Comparison of ENCODE assay signal across 8 cellular contexts in the genomic region with DNA sequence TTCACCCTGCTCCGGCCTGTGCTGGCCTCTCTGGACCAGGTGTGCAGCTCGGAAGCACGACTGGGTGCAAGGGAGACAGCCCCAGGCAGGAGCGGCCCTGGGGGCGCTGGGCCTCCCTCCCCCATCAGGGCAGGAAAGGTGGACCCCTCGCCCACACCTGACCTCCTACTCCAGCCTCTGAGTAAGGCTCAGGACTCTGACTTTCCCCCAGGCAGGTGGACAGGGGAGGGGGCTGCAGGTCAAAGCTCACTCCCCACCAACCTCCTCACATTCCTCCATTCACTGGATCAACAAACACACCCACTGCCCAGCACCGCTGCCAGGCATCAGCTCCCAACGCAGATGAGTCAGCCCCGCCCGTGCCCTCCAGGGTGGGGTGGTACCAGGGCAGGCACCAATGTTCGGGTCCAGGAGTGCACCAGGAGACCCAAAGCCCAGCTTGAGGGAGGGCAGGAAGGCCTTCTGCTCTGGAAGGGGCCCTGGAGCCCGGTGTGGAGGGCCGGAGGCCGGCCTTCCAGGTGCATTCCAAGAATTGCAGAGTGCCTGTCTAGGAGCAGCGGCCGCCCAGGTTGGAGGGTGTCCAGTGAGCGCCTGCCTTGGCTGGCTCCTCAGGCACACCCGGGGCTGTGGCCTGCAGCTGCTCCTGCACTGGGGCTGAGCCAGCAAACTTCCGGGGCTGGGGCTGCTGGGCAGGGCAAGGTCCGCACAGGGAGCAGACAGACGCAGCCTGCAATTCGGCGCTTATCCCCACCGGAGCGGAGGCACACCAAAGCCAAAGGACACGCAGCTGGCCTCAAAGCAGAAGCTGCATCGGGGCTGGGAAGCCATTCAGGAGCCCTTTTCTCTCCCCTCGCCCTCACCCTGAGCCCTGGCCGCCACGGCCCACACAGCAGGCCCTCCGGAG. TPM values are rescaled to one million over a fixed set of nuclear protein-coding genes. Genes with fewer than 3 reads are reported as not detected.
DNase-seq lines count a peak whose midpoint lies in the region; ATAC-seq and TF ChIP-seq lines count a peak whose summit lies in the region.

No MANE protein-coding gene starts in this region.

- intact Hi-C loops in thyroid gland (cut with DNase I), result no loop called here

- H3K27me3 Mint-ChIP-seq in brain, result peaks cover 10% of the 10 kb centered on the region

- peak overlapping the region; percentile 52 to 87 (median 65) for H3K27ac Mint-ChIP-seq in brain

- H3K27ac ChIP-seq in liver (ENCODE audit: low read depth in 1 of 2, low read length in 2 of 2) (peak overlapping the region; percentile 94 to 97), thyroid gland (peak overlapping the region; percentile 70 to 84 (median 76)), Karpas-422 (ENCODE audit: low read length) (no peak overlapping the region)

- H3K9ac ChIP-seq in liver (ENCODE audit: low read depth in 1 of 2, low read length in 2 of 2) (peak overlapping the region; percentile 79 to 86), Karpas-422 (ENCODE audit: low read length) (no peak overlapping the region)

- peaks cover 31% of the 10 kb centered on the region for H3K4me1 Mint-ChIP-seq in brain

- TF ChIP-seq CTCF in brain (conservative IDR thresholded peaks at IDR 0.05) (no peak), liver (IDR thresholded peaks at IDR 0.05; ENCODE audit: low read depth, low read length, missing input control) (no peak), thyroid gland (IDR thresholded peaks at IDR 0.05) (no peak)

- no peaks in the 10 kb centered on the region for H3K79me2 ChIP-seq in Karpas-422 (ENCODE audit: low read length)

- TF ChIP-seq POLR2A in thyroid gland (IDR thresholded peaks at IDR 0.05), result peak in 1 of 2 donors; percentile 73

- H3K27me3 ChIP-seq in liver (ENCODE audit: control insufficient read depth in 4 of 4, insufficient read depth in 4 of 4, low read length in 3 of 4) (no peaks in the 10 kb centered on the region), thyroid gland (no peaks in the 10 kb centered on the region), Karpas-422 (ENCODE audit: low read length) (no peaks in the 10 kb centered on the region)

- peak overlapping the region in 2 of 3 donors; percentile 16 to 76 for H3K4me3 ChIP-seq in liver (ENCODE audit: low read depth in 1 of 3, low read length in 3 of 3)
- peak overlapping the region in 1 of 3 donors; percentile 93 for H3K4me3 ChIP-seq in thyroid gland (replicated peaks in 1 of 3)
- no peak overlapping the region for H3K4me3 ChIP-seq in Karpas-422 (ENCODE audit: low read length)

- peak overlapping the region; percentile 13 to 61 (median 37) for H3K4me3 Mint-ChIP-seq in brain

- in situ Hi-C loops in Caki2 (cut with HindIII; ENCODE audit: low pct_unique_long_range_greater_than_20kb, low sequenced_read_pairs), result no loop called here

- 31% methylated on average over 31 of the region's 31 CpGs for WGBS in liver
- WGBS in thyroid gland, 2 donors, result 41 to 65% methylated on average over 10 to 18 of the region's 31 CpGs

- TF ChIP-seq RAD21 in liver (IDR thresholded peaks at IDR 0.05), result peak; percentile 26 to 65

- H3K36me3 Mint-ChIP-seq in brain, result no peaks in the 10 kb centered on the region

- no peaks in the 10 kb centered on the region for H3K9me2 ChIP-seq in Karpas-422 (replicated peaks; ENCODE audit: insufficient read depth, low read length)

- H3K4me2 ChIP-seq in Karpas-422 (ENCODE audit: low read depth, low read length, poor library complexity, severe bottlenecking), result no peak overlapping the region

- no peak overlapping the region for H2AFZ ChIP-seq in Karpas-422 (ENCODE audit: low read length)

- no peaks in the 10 kb centered on the region for H3K36me3 ChIP-seq in liver (ENCODE audit: control insufficient read depth in 4 of 4, insufficient read depth in 3 of 4, low read depth in 1 of 4, low read length in 3 of 4)
- no peaks in the 10 kb centered on the region for H3K36me3 ChIP-seq in thyroid gland
- no peaks in the 10 kb centered on the region for H3K36me3 ChIP-seq in Karpas-422 (ENCODE audit: insufficient read depth, low read length)

- H3K9me3 ChIP-seq in liver (ENCODE audit: control insufficient read depth in 4 of 4, low read length in 3 of 4) (no peaks in the 10 kb centered on the region), thyroid gland (no peaks in the 10 kb centered on the region), Karpas-422 (ENCODE audit: low read length) (no peaks in the 10 kb centered on the region)

- peaks cover 0 to 7% (median 0%) of the 10 kb centered on the region in 5 experiments for H3K9me3 Mint-ChIP-seq in brain

- ATAC-seq in GM18517 (IDR thresholded peaks at IDR 0.05; ENCODE audit: unreplicated experiment), result no peak

- DNase-seq in Caki2 (ENCODE audit: low read depth), result peak; percentile 83
- peak; percentile 84 for DNase-seq in M059J (ENCODE audit: low read depth)
- peak; percentile 97 to 98 for DNase-seq in thyroid gland
- DNase-seq in NCI-H1694 treated with DMSO at 0.1 percent for 48 hours (lab: John Stamatoyannopoulos, UW), result no peak
- no peak for DNase-seq in Karpas-422

- peaks cover 9% of the 10 kb centered on the region; the same call in 1 of the 2 replicates for H4K20me1 ChIP-seq in Karpas-422 (ENCODE audit: insufficient read depth, low read depth, low read length)

- H3K4me1 ChIP-seq in liver (ENCODE audit: control insufficient read depth in 4 of 4, insufficient read depth in 4 of 4, low read length in 3 of 4) (peaks cover 22 to 53% (median 39%) of the 10 kb centered on the region in 4 donors), thyroid gland (peaks cover 29 to 35% of the 10 kb centered on the region in 2 donors), Karpas-422 (ENCODE audit: low read length) (peaks cover 20% of the 10 kb centered on the region)

TF ChIP-seq in liver, 16 proteins besides CTCF, POLR2A, EP300 and RAD21 (continues in another document):
- TF ChIP-seq, protein P1, sequence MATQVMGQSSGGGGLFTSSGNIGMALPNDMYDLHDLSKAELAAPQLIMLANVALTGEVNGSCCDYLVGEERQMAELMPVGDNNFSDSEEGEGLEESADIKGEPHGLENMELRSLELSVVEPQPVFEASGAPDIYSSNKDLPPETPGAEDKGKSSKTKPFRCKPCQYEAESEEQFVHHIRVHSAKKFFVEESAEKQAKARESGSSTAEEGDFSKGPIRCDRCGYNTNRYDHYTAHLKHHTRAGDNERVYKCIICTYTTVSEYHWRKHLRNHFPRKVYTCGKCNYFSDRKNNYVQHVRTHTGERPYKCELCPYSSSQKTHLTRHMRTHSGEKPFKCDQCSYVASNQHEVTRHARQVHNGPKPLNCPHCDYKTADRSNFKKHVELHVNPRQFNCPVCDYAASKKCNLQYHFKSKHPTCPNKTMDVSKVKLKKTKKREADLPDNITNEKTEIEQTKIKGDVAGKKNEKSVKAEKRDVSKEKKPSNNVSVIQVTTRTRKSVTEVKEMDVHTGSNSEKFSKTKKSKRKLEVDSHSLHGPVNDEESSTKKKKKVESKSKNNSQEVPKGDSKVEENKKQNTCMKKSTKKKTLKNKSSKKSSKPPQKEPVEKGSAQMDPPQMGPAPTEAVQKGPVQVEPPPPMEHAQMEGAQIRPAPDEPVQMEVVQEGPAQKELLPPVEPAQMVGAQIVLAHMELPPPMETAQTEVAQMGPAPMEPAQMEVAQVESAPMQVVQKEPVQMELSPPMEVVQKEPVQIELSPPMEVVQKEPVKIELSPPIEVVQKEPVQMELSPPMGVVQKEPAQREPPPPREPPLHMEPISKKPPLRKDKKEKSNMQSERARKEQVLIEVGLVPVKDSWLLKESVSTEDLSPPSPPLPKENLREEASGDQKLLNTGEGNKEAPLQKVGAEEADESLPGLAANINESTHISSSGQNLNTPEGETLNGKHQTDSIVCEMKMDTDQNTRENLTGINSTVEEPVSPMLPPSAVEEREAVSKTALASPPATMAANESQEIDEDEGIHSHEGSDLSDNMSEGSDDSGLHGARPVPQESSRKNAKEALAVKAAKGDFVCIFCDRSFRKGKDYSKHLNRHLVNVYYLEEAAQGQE (IDR thresholded peaks at IDR 0.05), result peak; percentile 67
- peak; percentile 88 to 97 for TF ChIP-seq HNF4A (conservative IDR thresholded peaks at IDR 0.05)
- TF ChIP-seq FOXA1 (IDR thresholded peaks at IDR 0.05), result peak; percentile 17
- peak in 1 of 2 donors; percentile 56 for TF ChIP-seq JUND (IDR thresholded peaks at IDR 0.05)
- peak; percentile 85 for TF ChIP-seq HNF4G (IDR thresholded peaks at IDR 0.05)
- TF ChIP-seq, protein P2, sequence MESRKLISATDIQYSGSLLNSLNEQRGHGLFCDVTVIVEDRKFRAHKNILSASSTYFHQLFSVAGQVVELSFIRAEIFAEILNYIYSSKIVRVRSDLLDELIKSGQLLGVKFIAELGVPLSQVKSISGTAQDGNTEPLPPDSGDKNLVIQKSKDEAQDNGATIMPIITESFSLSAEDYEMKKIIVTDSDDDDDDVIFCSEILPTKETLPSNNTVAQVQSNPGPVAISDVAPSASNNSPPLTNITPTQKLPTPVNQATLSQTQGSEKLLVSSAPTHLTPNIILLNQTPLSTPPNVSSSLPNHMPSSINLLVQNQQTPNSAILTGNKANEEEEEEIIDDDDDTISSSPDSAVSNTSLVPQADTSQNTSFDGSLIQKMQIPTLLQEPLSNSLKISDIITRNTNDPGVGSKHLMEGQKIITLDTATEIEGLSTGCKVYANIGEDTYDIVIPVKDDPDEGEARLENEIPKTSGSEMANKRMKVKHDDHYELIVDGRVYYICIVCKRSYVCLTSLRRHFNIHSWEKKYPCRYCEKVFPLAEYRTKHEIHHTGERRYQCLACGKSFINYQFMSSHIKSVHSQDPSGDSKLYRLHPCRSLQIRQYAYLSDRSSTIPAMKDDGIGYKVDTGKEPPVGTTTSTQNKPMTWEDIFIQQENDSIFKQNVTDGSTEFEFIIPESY (IDR thresholded peaks at IDR 0.05), result no peak
- peak; percentile 98 for TF ChIP-seq SP1 (IDR thresholded peaks at IDR 0.05)
- TF ChIP-seq GABPA (IDR thresholded peaks at IDR 0.05 in 1 of 2, conservative IDR thresholded peaks at IDR 0.05 in 1 of 2), result no peak
- TF ChIP-seq EGR1 (IDR thresholded peaks at IDR 0.05; ENCODE audit: low read depth in 2 of 2), result peak in 1 of 2 donors; percentile 77
- peak; percentile 85 for TF ChIP-seq YY1 (IDR thresholded peaks at IDR 0.05)

RNA-seq across cellular contexts. Expression of a gene that starts 1.6 kb away (rescaled TPM):
- 21.6 and 40.7 TPM in 2 replicates for total RNA-seq in Caki2 (2014; rRNA removed; shearing (Covaris generic); ENCODE audit: low replicate concordance)
- total RNA-seq in M059J (2014; rRNA removed; shearing (Covaris generic)), result 24.8 and 25.6 TPM in 2 replicates
- polyA plus RNA-seq in brain (ENCODE audit: insufficient read depth, low read depth, low replicate concordance), result 84.0 TPM
- 10 to 100 TPM; 13.1 to 35.8 TPM for total RNA-seq in liver
- polyA plus RNA-seq in liver, result 10 to 100 TPM; 15.1 to 51.6 TPM
- total RNA-seq in thyroid gland, result 10 to 100 TPM; 35.1 to 54.7 (median 42.5) TPM
- total RNA-seq in Karpas-422 (2014; rRNA removed; shearing (Covaris generic); ENCODE audit: low replicate concordance), result 2.3 and 4.4 TPM in 2 replicates

RNA-seq across cellular contexts. Expression of a gene that starts 36.2 kb away (rescaled TPM):
- 2.2 and 4.2 TPM in 2 replicates for total RNA-seq in Caki2 (2014; rRNA removed; shearing (Covaris generic); ENCODE audit: low replicate concordance)
- total RNA-seq in M059J (2014; rRNA removed; shearing (Covaris generic)), result 0.05 and 0.84 TPM in 2 replicates
- polyA plus RNA-seq in brain (ENCODE audit: insufficient read depth, low read depth, low replicate concordance) (15.7 TPM), liver (10 to 100 TPM; 11.0 to 18.8 TPM)
- total RNA-seq in liver (10 to 100 TPM in 1 of 2 donors, 1 to 10 TPM in 1; 1.8 to 13.3 TPM), thyroid gland (10 to 100 TPM; 13.6 to 26.2 (median 18.9) TPM)
- 2.8 and 5.3 TPM in 2 replicates for total RNA-seq in Karpas-422 (2014; rRNA removed; shearing (Covaris generic); ENCODE audit: low replicate concordance)

Comparison
In these comparisons a context has a peak if more than half of its experiments do, and no peak if none do; other contexts are left out.
1. DNase-seq: peak in Caki2 (single experiment), M059J (single experiment) and thyroid gland (2 of 2); none in NCI-H1694 treated with DMSO at 0.1 percent for 48 hours (single experiment) and Karpas-422 (single experiment).